In genomic region chr15:94230886-94231727, GRCh38 we compare ENCODE assay signal across 8 cellular contexts. TPM values are rescaled to one million over a fixed set of nuclear protein-coding genes. Genes with fewer than 3 reads are reported as not detected.
A peak's percentile ranks its signal among the peaks of the same experiment; 100 is the strongest.
DNase-seq lines count a peak whose midpoint lies in the region; ATAC-seq and TF ChIP-seq lines count a peak whose summit lies in the region.

Gene MCTP2, plus strand, starts transcription at chr15:94231561. Its CDS starts 66,705 bp downstream, at chr15:94298266.

- H3K9me3 ChIP-seq in NT2/D1 (ENCODE audit: insufficient read depth, low read length) (no peaks in the 10 kb centered on the region), neutrophil (no peaks in the 10 kb centered on the region), tibial artery (no peaks in the 10 kb centered on the region)

- H3K4me3 ChIP-seq in NT2/D1 (ENCODE audit: insufficient read length, low read depth) = peak within 1 kb of the TSS; percentile 67
- peak within 1 kb of the TSS; percentile 59 for H3K4me3 ChIP-seq in fibroblast of the aortic adventitia (ENCODE audit: low read depth, low read length)
- H3K4me3 ChIP-seq in neutrophil (ENCODE audit: low read depth in 1 of 2, low read length in 1 of 2) = peak within 1 kb of the TSS; percentile 89 to 96
- H3K4me3 ChIP-seq in tibial artery = peak within 1 kb of the TSS; percentile 46 to 57

- intact Hi-C loops in tibial artery (cut with DNase I; ENCODE audit: low total_unique reads) = no loop called here

- no peaks in the 10 kb centered on the region for H3K4me1 ChIP-seq in NT2/D1 (ENCODE audit: insufficient read depth, insufficient read length)
- peaks cover 57 to 60% of the 10 kb centered on the region in 2 experiments for H3K4me1 ChIP-seq in neutrophil (ENCODE audit: control insufficient read depth in 1 of 2, insufficient read depth in 1 of 2, low read depth in 1 of 2, low read length in 1 of 2)
- H3K4me1 ChIP-seq in tibial artery = peaks cover 0 to 20% (median 3%) of the 10 kb centered on the region in 4 donors

- H3K27ac ChIP-seq in neutrophil (peak within 1 kb of the TSS; percentile 93), tibial artery (no peak within 1 kb of the TSS)

- H3K36me3 ChIP-seq in NT2/D1 (ENCODE audit: insufficient read depth, insufficient read length, low read length) (no peaks in the 10 kb centered on the region), neutrophil (no peaks in the 10 kb centered on the region), tibial artery (no peaks in the 10 kb centered on the region)

- TF ChIP-seq CTCF in fibroblast of the aortic adventitia (IDR thresholded peaks at IDR 0.05; ENCODE audit: insufficient read depth, low read length) (no peak), neutrophil (IDR thresholded peaks at IDR 0.05) (peak; percentile 51), tibial artery (IDR thresholded peaks at IDR 0.05) (no peak)

- H3K9ac ChIP-seq in NT2/D1 (ENCODE audit: insufficient read length, low read depth) = peak within 1 kb of the TSS; percentile 58

- DNase-seq in AG08396 (ENCODE audit: low spot score) = peak; percentile 82
- DNase-seq in NT2/D1 (ENCODE audit: low read depth, low spot score) = peak; percentile 66
- DNase-seq in activated T-cell treated with anti-CD3 and anti-CD28 coated beads, Interleukin-2, amount 50 U/mL, for 1 hour = peak; percentile 82
- DNase-seq in fibroblast of the aortic adventitia (ENCODE audit: low read depth) = peak; percentile 37
- DNase-seq in tibial artery = peak; percentile 48 to 73

- ATAC-seq in GM19035 (IDR thresholded peaks at IDR 0.05; ENCODE audit: unreplicated experiment) (peak; percentile 72), HG03378 (IDR thresholded peaks at IDR 0.05; ENCODE audit: unreplicated experiment) (peak; percentile 43)

- peaks cover 45% of the 10 kb centered on the region for H3K27me3 ChIP-seq in NT2/D1 (ENCODE audit: insufficient read depth, insufficient read length)
- H3K27me3 ChIP-seq in neutrophil = no peaks in the 10 kb centered on the region
- H3K27me3 ChIP-seq in tibial artery = peaks cover 0 to 5% of the 10 kb centered on the region in 2 donors

RNA-seq across cellular contexts. Expression of gene MCTP2, which starts in this region (rescaled TPM):
- 3.9 and 6.0 TPM in 2 replicates for total RNA-seq in fibroblast of the aortic adventitia (ENCODE audit: low replicate concordance)
